In the genomic region with DNA sequence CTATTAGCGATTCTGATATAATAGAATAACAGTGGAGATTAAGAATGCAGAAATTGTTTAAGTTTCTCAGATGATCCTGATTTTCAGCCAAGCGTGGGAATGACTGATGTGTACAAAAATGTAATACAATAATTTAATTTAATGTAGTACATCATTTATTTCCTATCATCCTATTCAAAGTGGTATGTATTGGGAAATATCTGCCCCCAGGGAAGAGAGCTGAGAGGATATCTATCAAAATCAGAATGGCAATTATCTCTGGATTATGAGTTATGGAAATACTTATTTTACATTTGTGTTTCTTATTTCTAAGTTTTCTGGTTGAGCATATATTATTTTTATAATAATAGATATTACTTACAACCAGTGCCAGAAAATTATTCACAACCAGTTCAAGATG, we compare ENCODE assay signal across 11 cellular contexts. TPM values are rescaled to one million over a fixed set of nuclear protein-coding genes. Genes with fewer than 3 reads are reported as not detected.
"Had no signal": no experiment of that assay in that cellular context is flagged by ENCODE, and none has a peak within 500 bp of the region (broad histone marks: within the 10 kb centered on the region; RNA-seq: fewer than 3 reads in every experiment).

No MANE protein-coding gene starts in this region.

- H2AFZ ChIP-seq: GM23248, GM23338 had no signal

- DNase-seq: GM23248, GOT3, H7, H9, HCEC 1CT, HFFc6 had no signal

- H3K4me3 ChIP-seq: GM23248, GM23338, HAP-1 had no signal

- H3K9ac ChIP-seq: GM23248 had no signal

- H3K4me1 ChIP-seq: HAP-1 had no signal

- H3K27ac Mint-ChIP-seq: GM23338, H9, HFFc6 had no signal

- H3K9me3 ChIP-seq: HAP-1 had no signal

- ATAC-seq: GM23338, HCT116 had no signal

- H3K4me2 ChIP-seq: GM23338 had no signal

- H3K4me3 Mint-ChIP-seq: GM23338, H9, HFFc6 had no signal

- H3K9me3 Mint-ChIP-seq: GM23338, H9, HFFc6 had no signal

- H3K27ac ChIP-seq: GM23248 had no signal

- H3K36me3 ChIP-seq: HAP-1 had no signal

RNA-seq across cellular contexts. Expression of gene FABP2, which starts 3.9 kb away (rescaled TPM):
- total RNA-seq: GM23248, GM23338, H1, H4, H7, H9, HFFc6 had no signal
- polyA plus RNA-seq: GM23248, GM23338, H1 had no signal
